Comparison of ENCODE assay signal across 7 cellular contexts in the genomic region with DNA sequence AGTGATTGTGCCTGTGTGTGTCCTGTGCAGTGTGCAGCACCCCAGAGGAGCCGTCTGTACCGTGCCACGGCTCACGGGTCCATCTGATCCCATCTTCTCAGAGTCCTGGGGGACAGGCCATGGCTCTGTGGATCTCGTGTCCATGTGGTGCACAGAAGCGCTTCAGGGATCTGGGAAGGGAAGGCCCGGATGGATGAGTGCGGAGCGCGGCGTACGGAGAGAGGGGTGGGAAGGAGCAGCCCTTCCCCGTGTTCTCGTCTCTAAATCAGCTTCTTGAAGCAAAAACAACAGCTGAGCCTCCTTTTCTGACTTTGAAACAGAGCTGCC.
DNase-seq lines count a peak whose midpoint lies in the region; ATAC-seq and TF ChIP-seq lines count a peak whose summit lies in the region.
"Not testable (repeated sequence)": the region's sequence is repeated elsewhere in the genome, so short reads cannot be mapped to it uniquely, and the experiment has no call there.

No MANE protein-coding gene starts in this region.

- not testable (repeated sequence) for H3K9me3 Mint-ChIP-seq in brain; glutamatergic neuron (ENCODE audit: unreplicated experiment); natural killer cell treated with Interleukin-12 subunit alpha and Interleukin-12 subunit beta and Interleukin-15 and Interleukin-18, amount 100 ng/mL, for 72 hours

- H3K4me1 Mint-ChIP-seq in brain (peaks cover 39% of the 10 kb centered on the region), glutamatergic neuron (ENCODE audit: low read depth, unreplicated experiment) (peaks cover 13% of the 10 kb centered on the region)
- H3K4me1 Mint-ChIP-seq in natural killer cell treated with Interleukin-12 subunit alpha and Interleukin-12 subunit beta and Interleukin-15 and Interleukin-18, amount 100 ng/mL, for 72 hours (ENCODE audit: low read depth in 2 of 2): peaks cover 15 to 18% of the 10 kb centered on the region in 2 donors

- POLR2A ChIA-PET in Panc1 (lab: Charles Lee): not testable (repeated sequence)

- WGBS in right lobe of liver (ENCODE audit: insufficient coverage, low coverage, low lambda C conversion rate, missing lambda C conversion rate): 89% methylated on average over 6 of the region's 14 CpGs

- not testable (repeated sequence) for H3K27ac ChIP-seq in Panc1 (ENCODE audit: low read length); right lobe of liver; uterus

- ATAC-seq in Panc1: peak; percentile 39; the same call in 1 of the 2 replicates
- ATAC-seq in right lobe of liver: not testable (repeated sequence)
- peak in 1 of 2 donors; percentile 7 for ATAC-seq in natural killer cell treated with Interleukin-12 subunit alpha and Interleukin-12 subunit beta and Interleukin-15 and Interleukin-18, amount 100 ng/mL, for 72 hours
- ATAC-seq in sciatic nerve: peak; percentile 6

- BruUV-seq in Panc1 (replicated peaks; lab: Mats Ljungman, UMichigan): not testable (repeated sequence)

- not testable (repeated sequence) for TF ChIP-seq POLR2A in right lobe of liver (IDR thresholded peaks at IDR 0.05); uterus (IDR thresholded peaks at IDR 0.05)

- CTCF ChIA-PET in Panc1 (lab: Charles Lee): not testable (repeated sequence)

- not testable (repeated sequence) for H3K4me3 Mint-ChIP-seq in brain; glutamatergic neuron (ENCODE audit: unreplicated experiment); natural killer cell treated with Interleukin-12 subunit alpha and Interleukin-12 subunit beta and Interleukin-15 and Interleukin-18, amount 100 ng/mL, for 72 hours

- H3K36me3 ChIP-seq in Panc1 (ENCODE audit: control insufficient read depth, insufficient read depth, low read length); right lobe of liver; uterus: not testable (repeated sequence)

- not testable (repeated sequence) for H3K4me1 ChIP-seq in Panc1 (ENCODE audit: control insufficient read depth, insufficient read depth, low read length); right lobe of liver; uterus

- peaks cover 15% of the 10 kb centered on the region for H3K27me3 Mint-ChIP-seq in brain
- not testable (repeated sequence) for H3K27me3 Mint-ChIP-seq in glutamatergic neuron (ENCODE audit: unreplicated experiment); natural killer cell treated with Interleukin-12 subunit alpha and Interleukin-12 subunit beta and Interleukin-15 and Interleukin-18, amount 100 ng/mL, for 72 hours

- H3K27ac Mint-ChIP-seq in brain (peak overlapping the region in 3 of 5 experiments; percentile 80 to 90 (median 87)), glutamatergic neuron (ENCODE audit: unreplicated experiment) (peak overlapping the region; percentile 34)
- not testable (repeated sequence) for H3K27ac Mint-ChIP-seq in natural killer cell treated with Interleukin-12 subunit alpha and Interleukin-12 subunit beta and Interleukin-15 and Interleukin-18, amount 100 ng/mL, for 72 hours

- intact Hi-C loops in Panc1 (cut with micrococcal nuclease; ENCODE audit: unreplicated experiment); right lobe of liver (cut with DNase I); sciatic nerve (cut with DNase I); uterus (cut with DNase I; ENCODE audit: low total_unique reads): not testable (repeated sequence)

- H3K36me3 Mint-ChIP-seq in brain; glutamatergic neuron (ENCODE audit: unreplicated experiment); natural killer cell treated with Interleukin-12 subunit alpha and Interleukin-12 subunit beta and Interleukin-15 and Interleukin-18, amount 100 ng/mL, for 72 hours: not testable (repeated sequence)

- H3K4me3 ChIP-seq in Panc1 (ENCODE audit: low read depth in 2 of 2, low read length in 2 of 2); right lobe of liver; uterus: not testable (repeated sequence)

- H3K9me3 ChIP-seq in Panc1 (ENCODE audit: control insufficient read depth, insufficient read depth, low read depth, low read length); right lobe of liver; uterus: not testable (repeated sequence)

- not testable (repeated sequence) for H3K27me3 ChIP-seq in Panc1 (ENCODE audit: control insufficient read depth, insufficient read depth, low read length); right lobe of liver; uterus

- not testable (repeated sequence) for TF ChIP-seq CTCF in Panc1 (IDR thresholded peaks at IDR 0.05); brain (conservative IDR thresholded peaks at IDR 0.05); glutamatergic neuron (IDR thresholded peaks at IDR 0.05; ENCODE audit: partially characterized antibody, unreplicated experiment); right lobe of liver (IDR thresholded peaks at IDR 0.05); uterus (IDR thresholded peaks at IDR 0.05)

- not testable (repeated sequence) for DNase-seq in Panc1 (ENCODE audit: low read depth, low spot score); glutamatergic neuron; sciatic nerve (ENCODE audit: low spot score)
- DNase-seq in right lobe of liver (peak in 2 of 3 donors; percentile 21 to 25), uterus (peak; percentile 8)
- peak; percentile 20 for DNase-seq in natural killer cell treated with Interleukin-12 subunit alpha and Interleukin-12 subunit beta and Interleukin-15 and Interleukin-18, amount 100 ng/mL, for 72 hours (ENCODE audit: low spot score)

- in situ Hi-C loops in Panc1 (cut with HindIII; ENCODE audit: low pct_unique_long_range_greater_than_20kb, low sequenced_read_pairs): not testable (repeated sequence)
